In genomic region chr16:12010388-12011251, GRCh38 we compare ENCODE assay signal across 11 cellular contexts. TPM values are rescaled to one million over a fixed set of nuclear protein-coding genes. Genes with fewer than 3 reads are reported as not detected.
DNase-seq lines count a peak whose midpoint lies in the region; ATAC-seq and TF ChIP-seq lines count a peak whose summit lies in the region.
"Had no signal": no experiment of that assay in that cellular context is flagged by ENCODE, and none has a peak within 500 bp of the region (broad histone marks: within the 10 kb centered on the region; RNA-seq: fewer than 3 reads in every experiment).

No MANE protein-coding gene starts in this region.

- ATAC-seq in stimulated activated naive CD8-positive, alpha-beta T cell treated with anti-CD3 and anti-CD28 coated beads, Interleukin-15, Interleukin-2, amounts not matched to agents 100 U/mL and 50 U/mL, for 24 hours: no peak
- ATAC-seq in HG03045 (IDR thresholded peaks at IDR 0.05; ENCODE audit: unreplicated experiment) (no peak), GM21390 (IDR thresholded peaks at IDR 0.05; ENCODE audit: unreplicated experiment) (no peak)

- no peak for DNase-seq in stimulated activated naive CD8-positive, alpha-beta T cell treated with anti-CD3 and anti-CD28 coated beads, Interleukin-15, Interleukin-2, amounts not matched to agents 100 U/mL and 50 U/mL, for 24 hours
- DNase-seq in endothelial cell (ENCODE audit: low spot score) (no peak), mesothelial cell of epicardium (ENCODE audit: low spot score in 2 of 2, unreplicated experiment in 2 of 2) (no peak), type B pancreatic cell (ENCODE audit: extremely low spot score, unreplicated experiment) (no peak), A172 (ENCODE audit: low spot score) (no peak)
- DNase-seq: NCI-H526 had no signal

- H3K4me1 Mint-ChIP-seq in stimulated activated naive CD8-positive, alpha-beta T cell treated with anti-CD3 and anti-CD28 coated beads, Interleukin-15, Interleukin-2, amounts not matched to agents 100 ng/mL and 50 ng/mL, for 24 hours (ENCODE audit: low read depth): peaks cover 23% of the 10 kb centered on the region
- H3K4me1 Mint-ChIP-seq in endothelial cell (ENCODE audit: unreplicated experiment) (no peaks in the 10 kb centered on the region), mesothelial cell of epicardium (peaks cover 3% of the 10 kb centered on the region), type B pancreatic cell (ENCODE audit: unreplicated experiment) (peaks cover 5% of the 10 kb centered on the region)

- H3K27me3 Mint-ChIP-seq in stimulated activated naive CD8-positive, alpha-beta T cell treated with anti-CD3 and anti-CD28 coated beads, Interleukin-15, Interleukin-2, amounts not matched to agents 100 ng/mL and 50 ng/mL, for 24 hours: no peaks in the 10 kb centered on the region
- H3K27me3 Mint-ChIP-seq in endothelial cell (ENCODE audit: unreplicated experiment) (no peaks in the 10 kb centered on the region), mesothelial cell of epicardium (ENCODE audit: low read depth) (no peaks in the 10 kb centered on the region), type B pancreatic cell (no peaks in the 10 kb centered on the region)

- no peak overlapping the region for H3K4me3 Mint-ChIP-seq in stimulated activated naive CD8-positive, alpha-beta T cell treated with anti-CD3 and anti-CD28 coated beads, Interleukin-15, Interleukin-2, amounts not matched to agents 100 ng/mL and 50 ng/mL, for 24 hours
- H3K4me3 Mint-ChIP-seq in endothelial cell (ENCODE audit: unreplicated experiment) (no peak overlapping the region), mesothelial cell of epicardium (no peak overlapping the region), type B pancreatic cell (no peak overlapping the region)

- H3K9me3 Mint-ChIP-seq in stimulated activated naive CD8-positive, alpha-beta T cell treated with anti-CD3 and anti-CD28 coated beads, Interleukin-15, Interleukin-2, amounts not matched to agents 100 ng/mL and 50 ng/mL, for 24 hours: no peaks in the 10 kb centered on the region
- H3K9me3 Mint-ChIP-seq in endothelial cell (ENCODE audit: unreplicated experiment) (no peaks in the 10 kb centered on the region), mesothelial cell of epicardium (no peaks in the 10 kb centered on the region), type B pancreatic cell (no peaks in the 10 kb centered on the region)

- peak overlapping the region; percentile 74 for H3K27ac Mint-ChIP-seq in stimulated activated naive CD8-positive, alpha-beta T cell treated with anti-CD3 and anti-CD28 coated beads, Interleukin-15, Interleukin-2, amounts not matched to agents 100 ng/mL and 50 ng/mL, for 24 hours
- H3K27ac Mint-ChIP-seq in endothelial cell (ENCODE audit: unreplicated experiment): peak overlapping the region; percentile 15
- peak overlapping the region; percentile 18 for H3K27ac Mint-ChIP-seq in mesothelial cell of epicardium
- no peak overlapping the region for H3K27ac Mint-ChIP-seq in type B pancreatic cell

- peaks cover 11% of the 10 kb centered on the region for H3K36me3 Mint-ChIP-seq in stimulated activated naive CD8-positive, alpha-beta T cell treated with anti-CD3 and anti-CD28 coated beads, Interleukin-15, Interleukin-2, amounts not matched to agents 100 ng/mL and 50 ng/mL, for 24 hours (ENCODE audit: low read depth)
- H3K36me3 Mint-ChIP-seq in endothelial cell (ENCODE audit: low read depth, unreplicated experiment) (no peaks in the 10 kb centered on the region), mesothelial cell of epicardium (peaks cover 3% of the 10 kb centered on the region), type B pancreatic cell (peaks cover 3% of the 10 kb centered on the region)

- TF ChIP-seq CTCF in endothelial cell (IDR thresholded peaks at IDR 0.05; ENCODE audit: unreplicated experiment) (no peak), mesothelial cell of epicardium (IDR thresholded peaks at IDR 0.05; ENCODE audit: unreplicated experiment) (no peak), type B pancreatic cell (conservative IDR thresholded peaks at IDR 0.05) (no peak)

RNA-seq across cellular contexts. Expression of gene SNX29, which starts 34.1 kb away (rescaled TPM):
- total RNA-seq in endothelial cell (ENCODE audit: unreplicated experiment) (21.6 TPM), mesothelial cell of epicardium (22.6 to 27.3 TPM (median 23.9 TPM) in 3 replicates), type B pancreatic cell (ENCODE audit: low replicate concordance) (21.9 and 24.7 TPM in 2 replicates)
- total RNA-seq in A172 (2014; rRNA removed; shearing (Covaris generic)): 5.9 and 8.0 TPM in 2 replicates

RNA-seq across cellular contexts. Expression of gene TNFRSF17, which starts 45.6 kb away (rescaled TPM):
- total RNA-seq in endothelial cell (ENCODE audit: unreplicated experiment) (not detected), mesothelial cell of epicardium (not detected in 3 replicates), type B pancreatic cell (ENCODE audit: low replicate concordance) (not detected in 2 replicates)
- not detected in 2 replicates for total RNA-seq in A172 (2014; rRNA removed; shearing (Covaris generic))
- total RNA-seq: epithelial cell of proximal tubule, posterior vena cava had no signal
